ENCODE assay signal across 8 cellular contexts in genomic region chr7:43868181-43868580, GRCh38. TPM values are rescaled to one million over a fixed set of nuclear protein-coding genes. Genes with fewer than 3 reads are reported as not detected.
DNase-seq lines count a peak whose midpoint lies in the region; TF ChIP-seq lines count a peak whose summit lies in the region.

No MANE protein-coding gene starts in this region.

- peaks cover 25% of the 10 kb centered on the region for H3F3A ChIP-seq in MM.1S (ENCODE audit: insufficient read depth, low read length)

- H3K9me3 Mint-ChIP-seq in CD4-positive, alpha-beta memory T cell, result no peaks in the 10 kb centered on the region
- H3K9me3 Mint-ChIP-seq in neural crest cell, result no peaks in the 10 kb centered on the region

- peaks cover 23% of the 10 kb centered on the region for H3K79me2 ChIP-seq in MM.1S (ENCODE audit: low read length)

- POLR2A ChIA-PET in CD4-positive, alpha-beta memory T cell (lab: Charles Lee; ENCODE audit: partially characterized antibody), result interaction anchor here (1.2 to 1.9 kb wide), 2 partner anchors 33 to 285 kb away, joined by 4 to 7 read pairs; partner anchors contain the start of gene STK17A

- no peaks in the 10 kb centered on the region for H3K27me3 Mint-ChIP-seq in CD4-positive, alpha-beta memory T cell
- peaks cover 15% of the 10 kb centered on the region for H3K27me3 Mint-ChIP-seq in neural crest cell (ENCODE audit: low read depth)

- H3K4me3 Mint-ChIP-seq in CD4-positive, alpha-beta memory T cell, result peak overlapping the region; percentile 91 to 96 (median 93)
- peak overlapping the region; percentile 81 for H3K4me3 Mint-ChIP-seq in neural crest cell

- peaks cover 8 to 31% (median 18%) of the 10 kb centered on the region in 4 donors for H3K4me1 Mint-ChIP-seq in CD4-positive, alpha-beta memory T cell
- H3K4me1 Mint-ChIP-seq in neural crest cell, result peaks cover 34% of the 10 kb centered on the region

- no peak for DNase-seq in CD4-positive, alpha-beta memory T cell
- peak; percentile 87 for DNase-seq in MM.1S
- no peak for DNase-seq in dorsolateral prefrontal cortex
- DNase-seq in neural crest cell (ENCODE audit: low read depth, low spot score), result no peak
- no peak for DNase-seq in pons (ENCODE audit: low spot score)
- DNase-seq in Peyer's patch, result no peak
- DNase-seq in NCI-H774 (lab: John Stamatoyannopoulos, UW), result no peak
- no peak for DNase-seq in SIG-M5 (lab: John Stamatoyannopoulos, UW)

- no peaks in the 10 kb centered on the region for H4K20me1 ChIP-seq in MM.1S (ENCODE audit: insufficient read depth, low read length)

- H3K27ac ChIP-seq in CD4-positive, alpha-beta memory T cell (ENCODE audit: low read depth, low read length), result no peak overlapping the region
- H3K27ac ChIP-seq in MM.1S (ENCODE audit: low read length) (peak overlapping the region; percentile 83), dorsolateral prefrontal cortex (peak overlapping the region in 32 of 59 donors; percentile 30 to 98 (median 93)), Peyer's patch (peak overlapping the region in 1 of 4 donors; percentile 77)

- H3K9ac ChIP-seq in MM.1S (ENCODE audit: low read length), result peak overlapping the region; percentile 72

- no peak for TF ChIP-seq CTCF in MM.1S (IDR thresholded peaks at IDR 0.05; ENCODE audit: low read length)
- TF ChIP-seq CTCF in dorsolateral prefrontal cortex (IDR thresholded peaks at IDR 0.05 in 54 of 56, conservative IDR thresholded peaks at IDR 0.05 in 2 of 56; ENCODE audit: low read depth in 1 of 56, partially characterized antibody in 56 of 56), result no peak
- TF ChIP-seq CTCF in neural crest cell (conservative IDR thresholded peaks at IDR 0.05), result no peak
- no peak for TF ChIP-seq CTCF in Peyer's patch (IDR thresholded peaks at IDR 0.05)

- H3K4me1 ChIP-seq in CD4-positive, alpha-beta memory T cell (ENCODE audit: insufficient read depth, low read length), result peaks cover 20% of the 10 kb centered on the region
- peaks cover 7% of the 10 kb centered on the region; the same call in 1 of the 2 replicates for H3K4me1 ChIP-seq in MM.1S (ENCODE audit: low read length)
- peaks cover 0 to 28% (median 4%) of the 10 kb centered on the region in 4 donors for H3K4me1 ChIP-seq in Peyer's patch

- H3K27me3 ChIP-seq in CD4-positive, alpha-beta memory T cell (ENCODE audit: insufficient read depth, low read length), result no peaks in the 10 kb centered on the region
- H3K27me3 ChIP-seq in MM.1S (replicated peaks; ENCODE audit: insufficient read depth, low read length) (no peaks in the 10 kb centered on the region), dorsolateral prefrontal cortex (no peaks in the 10 kb centered on the region), Peyer's patch (no peaks in the 10 kb centered on the region)

- TF ChIP-seq POLR2A in Peyer's patch (IDR thresholded peaks at IDR 0.05), result no peak

- H3K4me2 ChIP-seq in MM.1S (ENCODE audit: low read depth, low read length), result peak overlapping the region; percentile 72

- H2AFZ ChIP-seq in MM.1S (ENCODE audit: low read length), result no peak overlapping the region

- H3K36me3 Mint-ChIP-seq in CD4-positive, alpha-beta memory T cell, result peaks cover 21 to 37% of the 10 kb centered on the region in 2 donors
- H3K36me3 Mint-ChIP-seq in neural crest cell (ENCODE audit: low read depth), result peaks cover 16% of the 10 kb centered on the region

- H3K27ac Mint-ChIP-seq in CD4-positive, alpha-beta memory T cell, result peak overlapping the region in 6 of 7 donors; percentile 73 to 94 (median 90)
- H3K27ac Mint-ChIP-seq in neural crest cell (ENCODE audit: unreplicated experiment), result no peak overlapping the region

- H3K9me3 ChIP-seq in CD4-positive, alpha-beta memory T cell (ENCODE audit: control insufficient read depth in 1 of 2, low read length in 2 of 2), result no peaks in the 10 kb centered on the region
- no peaks in the 10 kb centered on the region for H3K9me3 ChIP-seq in MM.1S (replicated peaks; ENCODE audit: insufficient read depth, low read length)
- no peaks in the 10 kb centered on the region for H3K9me3 ChIP-seq in Peyer's patch

- CTCF ChIA-PET in CD4-positive, alpha-beta memory T cell (lab: Charles Lee; ENCODE audit: partially characterized antibody), result interaction anchor here (1.1 to 1.8 kb wide), 2 partner anchors 29 to 30 kb away, joined by 3 to 8 read pairs; no protein-coding TSS in a partner anchor

- intact Hi-C loops in CD4-positive, alpha-beta memory T cell (cut with micrococcal nuclease), result loop anchor here (5.0 kb wide), 1 partner anchor 254 kb away; the partner anchor contains the start of gene POLD2
- intact Hi-C loops in dorsolateral prefrontal cortex (cut with DNase I), result loop anchor here in 1 of 2 donors (5.0 kb wide), 1 partner anchor 59 kb away; the partner anchor contains the start of gene UBE2D4

- H3K4me3 ChIP-seq in CD4-positive, alpha-beta memory T cell (ENCODE audit: low read length in 2 of 2), result peak overlapping the region in 1 of 2 donors; percentile 59
- peak overlapping the region; percentile 73 for H3K4me3 ChIP-seq in MM.1S (ENCODE audit: low read length)
- peak overlapping the region in 58 of 59 donors; percentile 51 to 88 (median 78) for H3K4me3 ChIP-seq in dorsolateral prefrontal cortex
- peak overlapping the region in 2 of 4 donors; percentile 87 to 95 for H3K4me3 ChIP-seq in Peyer's patch

- no peaks in the 10 kb centered on the region for H3K9me2 ChIP-seq in MM.1S (replicated peaks; ENCODE audit: insufficient read depth, low read length)

- H3K36me3 ChIP-seq in CD4-positive, alpha-beta memory T cell (ENCODE audit: insufficient read depth, low read length), result peaks cover 17% of the 10 kb centered on the region
- H3K36me3 ChIP-seq in MM.1S (replicated peaks; ENCODE audit: insufficient read depth, low read length), result peaks cover 11% of the 10 kb centered on the region
- peaks cover 0 to 16% (median 0%) of the 10 kb centered on the region in 3 donors for H3K36me3 ChIP-seq in Peyer's patch

RNA-seq across cellular contexts. Expression of gene MRPS24, which starts 1.1 kb away (rescaled TPM):
- total RNA-seq in CD4-positive, alpha-beta memory T cell, result 10 to 100 TPM; 52.2 to 52.7 TPM
- 100 to 1,000 TPM; 130 to 136 TPM for polyA plus RNA-seq in CD4-positive, alpha-beta memory T cell
- total RNA-seq in dorsolateral prefrontal cortex (100 to 1,000 TPM in 1 of 120 experiments, 10 to 100 TPM in 119; 39.5 to 106 (median 68.7) TPM), neural crest cell (109 TPM in 2 replicates), Peyer's patch (100 to 1,000 TPM in 1 of 4 donors, 10 to 100 TPM in 3; 66.9 to 121 (median 74.2) TPM)

RNA-seq across cellular contexts. Expression of gene URGCP, which starts 38.2 kb away (rescaled TPM):
- 10 to 100 TPM; 35.5 to 36.1 TPM for total RNA-seq in CD4-positive, alpha-beta memory T cell
- 10 to 100 TPM; 17.1 to 28.9 TPM for polyA plus RNA-seq in CD4-positive, alpha-beta memory T cell
- total RNA-seq in dorsolateral prefrontal cortex (10 to 100 TPM; 38.6 to 96.9 (median 70.0) TPM), neural crest cell (27.9 and 30.0 TPM in 2 replicates), Peyer's patch (10 to 100 TPM; 43.7 to 91.0 (median 80.3) TPM)

RNA-seq across cellular contexts. Expression of gene UBE2D4, which starts 58.1 kb away (rescaled TPM):
- 10 to 100 TPM; 10.9 to 11.0 TPM for total RNA-seq in CD4-positive, alpha-beta memory T cell
- polyA plus RNA-seq in CD4-positive, alpha-beta memory T cell, result 10 to 100 TPM; 16.5 to 21.9 TPM
- 10 to 100 TPM; 20.4 to 46.7 (median 34.6) TPM for total RNA-seq in dorsolateral prefrontal cortex
- 14.1 and 15.6 TPM in 2 replicates for total RNA-seq in neural crest cell
- total RNA-seq in Peyer's patch, result 10 to 100 TPM; 13.0 to 15.3 (median 14.5) TPM
